Comparison of ENCODE assay signal across 15 cellular contexts in genomic region chr1:89919174-89919573, GRCh38.
"Had no signal": no experiment of that assay in that cellular context is flagged by ENCODE, and none has a peak within 500 bp of the region (broad histone marks: within the 10 kb centered on the region; RNA-seq: fewer than 3 reads in every experiment).

No MANE protein-coding gene starts in this region.

- H3K36me3 ChIP-seq: breast epithelium had no signal

- DNase-seq: activated CD4-positive, alpha-beta T cell treated with anti-CD3 and anti-CD28 coated beads, Interleukin-2, amount 50 U/mL, for 1 hour; activated naive CD8-positive, alpha-beta T cell treated with anti-CD3 and anti-CD28 coated beads, Interleukin-2, amount 50 U/mL, for 24 hours; aorta; cerebellar nuclear complex; nucleus accumbens; posterior cingulate gyrus; T-helper 9 cell; testis had no signal

- H3K4me3 Mint-ChIP-seq: activated naive CD8-positive, alpha-beta T cell treated with anti-CD3 and anti-CD28 coated beads, Interleukin-2, amount 50 U/mL, for 24 hours; activated T-helper 1 cell treated with anti-CD3 and anti-CD28 coated beads, Interleukin-12 subunit alpha, Interleukin-12 subunit beta, Interleukin-2, Interleukin-4 antibody, amounts not matched to agents 30 ng/mL and 10 ng/mL and 1 ng/mL, durations not matched to agents 14 hours and 24 hours and 36 hours; dendritic cell treated with granulocyte-macrophage colony-stimulating factor and Interleukin-4, amounts not matched to agents 40 ng/mL and 50 ng/mL, for 4 days; natural killer cell treated with Interleukin-12 subunit alpha and Interleukin-12 subunit beta and Interleukin-15 and Interleukin-18, amount 100 ng/mL, for 72 hours; stimulated activated naive CD8-positive, alpha-beta T cell treated with anti-CD3 and anti-CD28 coated beads, Interleukin-15, Interleukin-2, amounts not matched to agents 100 ng/mL and 50 ng/mL, for 24 hours had no signal

- H3K27me3 ChIP-seq: breast epithelium, testis had no signal

- H3K4me1 Mint-ChIP-seq: activated naive CD8-positive, alpha-beta T cell treated with anti-CD3 and anti-CD28 coated beads, Interleukin-2, amount 50 U/mL, for 24 hours had no signal

- H3K27ac Mint-ChIP-seq: activated naive CD8-positive, alpha-beta T cell treated with anti-CD3 and anti-CD28 coated beads, Interleukin-2, amount 50 U/mL, for 24 hours; activated T-helper 1 cell treated with anti-CD3 and anti-CD28 coated beads, Interleukin-12 subunit alpha, Interleukin-12 subunit beta, Interleukin-2, Interleukin-4 antibody, amounts not matched to agents 30 ng/mL and 10 ng/mL and 1 ng/mL, durations not matched to agents 14 hours and 24 hours and 36 hours; dendritic cell treated with granulocyte-macrophage colony-stimulating factor and Interleukin-4, amounts not matched to agents 40 ng/mL and 50 ng/mL, for 4 days; natural killer cell treated with Interleukin-12 subunit alpha and Interleukin-12 subunit beta and Interleukin-15 and Interleukin-18, amount 100 ng/mL, for 72 hours; stimulated activated naive CD8-positive, alpha-beta T cell treated with anti-CD3 and anti-CD28 coated beads, Interleukin-15, Interleukin-2, amounts not matched to agents 100 ng/mL and 50 ng/mL, for 24 hours had no signal

- H3K4me3 ChIP-seq: breast epithelium, skin epidermis, testis had no signal

- H3K27ac ChIP-seq: breast epithelium, skin epidermis, testis had no signal

- H3K9me3 ChIP-seq: breast epithelium, testis had no signal

- H3K9me3 Mint-ChIP-seq: dendritic cell treated with granulocyte-macrophage colony-stimulating factor and Interleukin-4, amounts not matched to agents 40 ng/mL and 50 ng/mL, for 4 days; natural killer cell treated with Interleukin-12 subunit alpha and Interleukin-12 subunit beta and Interleukin-15 and Interleukin-18, amount 100 ng/mL, for 72 hours; stimulated activated naive CD8-positive, alpha-beta T cell treated with anti-CD3 and anti-CD28 coated beads, Interleukin-15, Interleukin-2, amounts not matched to agents 100 ng/mL and 50 ng/mL, for 24 hours had no signal

- ATAC-seq: activated CD4-positive, CD25-positive, alpha-beta regulatory T cell treated with anti-CD3 and anti-CD28 coated beads, Interleukin-2, amount 50 U/mL, for 24 hours; activated naive CD8-positive, alpha-beta T cell treated with anti-CD3 and anti-CD28 coated beads, Interleukin-2, amount 50 U/mL, for 24 hours; natural killer cell treated with Interleukin-12 subunit alpha and Interleukin-12 subunit beta and Interleukin-15 and Interleukin-18, amount 100 ng/mL, for 72 hours had no signal

- H3K27me3 Mint-ChIP-seq: activated naive CD8-positive, alpha-beta T cell treated with anti-CD3 and anti-CD28 coated beads, Interleukin-2, amount 50 U/mL, for 24 hours; dendritic cell treated with granulocyte-macrophage colony-stimulating factor and Interleukin-4, amounts not matched to agents 40 ng/mL and 50 ng/mL, for 4 days; natural killer cell treated with Interleukin-12 subunit alpha and Interleukin-12 subunit beta and Interleukin-15 and Interleukin-18, amount 100 ng/mL, for 72 hours; stimulated activated naive CD8-positive, alpha-beta T cell treated with anti-CD3 and anti-CD28 coated beads, Interleukin-15, Interleukin-2, amounts not matched to agents 100 ng/mL and 50 ng/mL, for 24 hours had no signal

- H3K4me1 ChIP-seq: breast epithelium, testis had no signal
